ENCODE assay signal across 8 cellular contexts in genomic region chr2:193584001-193584400, GRCh38.
A peak's percentile ranks its signal among the peaks of the same experiment; 100 is the strongest.
DNase-seq lines count a peak whose midpoint lies in the region; ATAC-seq and TF ChIP-seq lines count a peak whose summit lies in the region.

No MANE protein-coding gene starts in this region.

- no peaks in the 10 kb centered on the region for H3K9me3 ChIP-seq in adipocyte (ENCODE audit: control insufficient read depth, low read length)
- no peaks in the 10 kb centered on the region for H3K9me3 ChIP-seq in right lobe of liver

- H3K27ac ChIP-seq in right lobe of liver = no peak overlapping the region

- 28% methylated on average over 3 of the region's 5 CpGs for WGBS in right lobe of liver (ENCODE audit: insufficient coverage, low coverage, low lambda C conversion rate, missing lambda C conversion rate)

- H3K36me3 ChIP-seq in adipocyte (ENCODE audit: control insufficient read depth, insufficient read depth, low read length, severe bottlenecking) (no peaks in the 10 kb centered on the region), right lobe of liver (no peaks in the 10 kb centered on the region)

- no peaks in the 10 kb centered on the region for H3K4me1 Mint-ChIP-seq in activated T-helper 17 cell treated with anti-CD3 and anti-CD28 coated beads, Interleukin-2, amount 50 U/mL, for 72 hours

- peak; percentile 4 for TF ChIP-seq CTCF in GM12873 (IDR thresholded peaks at IDR 0.05; ENCODE audit: insufficient read depth, low read depth, low read length, missing control alignments)
- TF ChIP-seq CTCF in right lobe of liver (IDR thresholded peaks at IDR 0.05) = peak; percentile 46 to 64 (median 53)

- H3K4me3 Mint-ChIP-seq in activated T-helper 17 cell treated with anti-CD3 and anti-CD28 coated beads, Interleukin-2, amount 50 U/mL, for 72 hours = no peak overlapping the region

- H3K4me3 ChIP-seq in adipocyte (ENCODE audit: low read length) = no peak overlapping the region
- H3K4me3 ChIP-seq in right lobe of liver = no peak overlapping the region

- H3K4me1 ChIP-seq in adipocyte (ENCODE audit: control insufficient read depth, insufficient read depth, low read length) (peaks cover 3% of the 10 kb centered on the region), right lobe of liver (peaks cover 0 to 4% (median 2%) of the 10 kb centered on the region in 4 donors)

- H3K27ac Mint-ChIP-seq in activated T-helper 17 cell treated with anti-CD3 and anti-CD28 coated beads, Interleukin-2, amount 50 U/mL, for 72 hours = no peak overlapping the region

- intact Hi-C loops in right lobe of liver (cut with DNase I) = no loop called here

- TF ChIP-seq POLR2A in right lobe of liver (IDR thresholded peaks at IDR 0.05) = no peak

- H3K27me3 Mint-ChIP-seq in activated T-helper 17 cell treated with anti-CD3 and anti-CD28 coated beads, Interleukin-2, amount 50 U/mL, for 72 hours = no peaks in the 10 kb centered on the region

- DNase-seq in HuH-7.5 (ENCODE audit: low spot score) (peak; percentile 11), adipocyte (ENCODE audit: low read depth) (peak; percentile 7), right lobe of liver (peak; percentile 46 to 77 (median 62))

- H3K27me3 ChIP-seq in adipocyte (replicated peaks; ENCODE audit: control insufficient read depth, insufficient read depth, low read length) = no peaks in the 10 kb centered on the region
- H3K27me3 ChIP-seq in right lobe of liver = no peaks in the 10 kb centered on the region

- H3K9me3 Mint-ChIP-seq in activated T-helper 17 cell treated with anti-CD3 and anti-CD28 coated beads, Interleukin-2, amount 50 U/mL, for 72 hours = no peaks in the 10 kb centered on the region

- no peak overlapping the region for H3K9ac ChIP-seq in adipocyte (ENCODE audit: low read length)

- ATAC-seq in right lobe of liver (peak; percentile 93 to 96 (median 95)), HG03175 (IDR thresholded peaks at IDR 0.05; ENCODE audit: unreplicated experiment) (no peak), GM21786 (IDR thresholded peaks at IDR 0.05; ENCODE audit: unreplicated experiment) (no peak), HG03159 (IDR thresholded peaks at IDR 0.05; ENCODE audit: unreplicated experiment) (no peak)
- no peak for ATAC-seq in activated T-helper 17 cell treated with anti-CD3 and anti-CD28 coated beads, Interleukin-2, amount 50 U/mL, for 72 hours (replicated peaks)

- H3K36me3 Mint-ChIP-seq in activated T-helper 17 cell treated with anti-CD3 and anti-CD28 coated beads, Interleukin-2, amount 50 U/mL, for 72 hours (ENCODE audit: low read depth) = no peaks in the 10 kb centered on the region

Comparison
In these comparisons a context has a peak if more than half of its experiments do, and no peak if none do; other contexts are left out.
1. DNase-seq: peak in every context shown above with its lines; median percentile 62 in right lobe of liver; 11 in HuH-7.5; 7 in adipocyte.
2. ATAC-seq: peak in right lobe of liver (4 of 4); none in HG03175 (single experiment), activated T-helper 17 cell treated with anti-CD3 and anti-CD28 coated beads, Interleukin-2, amount 50 U/mL, for 72 hours (single experiment), GM21786 (single experiment) and HG03159 (single experiment).